ENCODE assay signal across 2 cellular contexts in genomic region chr19:33303791-33304759, GRCh38.
TF ChIP-seq lines count a peak whose summit lies in the region.

No MANE protein-coding gene starts in this region.

TF ChIP-seq in HEK293, 187 proteins besides CTCF, POLR2A, EP300 and RAD21 (continued from another document):
- TF ChIP-seq OVOL3 (tag by site-specific recombination; IDR thresholded peaks at IDR 0.05) (no peak), ZNF146 (tag by site-specific recombination; IDR thresholded peaks at IDR 0.05) (no peak), GLIS1 (tag by site-specific recombination; IDR thresholded peaks at IDR 0.05) (no peak), ZBTB26 (tag by site-specific recombination; optimal IDR thresholded peaks at IDR 0.05) (no peak), ZNF513 (tag by site-specific recombination; IDR thresholded peaks at IDR 0.05) (no peak), ZFHX2 (tag by site-specific recombination; conservative IDR thresholded peaks at IDR 0.05) (peak; percentile 61; the same call in 1 of the 2 replicates), ZNF324 (tag by site-specific recombination; IDR thresholded peaks at IDR 0.05) (no peak), ZNF785 (tag by site-specific recombination; IDR thresholded peaks at IDR 0.05) (no peak), ZNF549 (tag by site-specific recombination; IDR thresholded peaks at IDR 0.05) (no peak)
- TF ChIP-seq, protein P1, sequence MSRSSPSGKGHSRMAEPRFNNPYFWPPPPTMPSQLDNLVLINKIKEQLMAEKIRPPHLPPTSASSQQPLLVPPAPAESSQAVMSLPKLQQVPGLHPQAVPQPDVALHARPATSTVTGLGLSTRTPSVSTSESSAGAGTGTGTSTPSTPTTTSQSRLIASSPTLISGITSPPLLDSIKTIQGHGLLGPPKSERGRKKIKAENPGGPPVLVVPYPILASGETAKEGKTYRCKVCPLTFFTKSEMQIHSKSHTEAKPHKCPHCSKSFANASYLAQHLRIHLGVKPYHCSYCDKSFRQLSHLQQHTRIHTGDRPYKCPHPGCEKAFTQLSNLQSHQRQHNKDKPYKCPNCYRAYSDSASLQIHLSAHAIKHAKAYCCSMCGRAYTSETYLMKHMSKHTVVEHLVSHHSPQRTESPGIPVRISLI (tag by site-specific recombination; IDR thresholded peaks at IDR 0.05) = no peak

TF ChIP-seq in HepG2, 621 proteins besides CTCF, POLR2A, EP300 and RAD21 (continued from another document):
- no peak for TF ChIP-seq ZBTB26 (CRISPR knock-in tag; IDR thresholded peaks at IDR 0.05; ENCODE audit: borderline replicate concordance)
- TF ChIP-seq ZNF329 (CRISPR knock-in tag; IDR thresholded peaks at IDR 0.05; ENCODE audit: low read depth) = 0 out of 2 replicates have a peak, but pooled peaks have one; percentile 16
- peak; percentile 19 for TF ChIP-seq HNRNPLL (IDR thresholded peaks at IDR 0.05; ENCODE audit: low read depth, low read length, poor library complexity, severe bottlenecking)
- TF ChIP-seq KMT2A (CRISPR knock-in tag; IDR thresholded peaks at IDR 0.05) = no peak
- no peak for TF ChIP-seq YY1 (IDR thresholded peaks at IDR 0.05; ENCODE audit: insufficient read depth, insufficient replicate concordance, low read depth, low read length)
- no peak for TF ChIP-seq ZNF75D (CRISPR knock-in tag; IDR thresholded peaks at IDR 0.05; ENCODE audit: borderline replicate concordance)
- TF ChIP-seq RBAK (CRISPR knock-in tag; IDR thresholded peaks at IDR 0.05) = no peak
- TF ChIP-seq, protein P2, sequence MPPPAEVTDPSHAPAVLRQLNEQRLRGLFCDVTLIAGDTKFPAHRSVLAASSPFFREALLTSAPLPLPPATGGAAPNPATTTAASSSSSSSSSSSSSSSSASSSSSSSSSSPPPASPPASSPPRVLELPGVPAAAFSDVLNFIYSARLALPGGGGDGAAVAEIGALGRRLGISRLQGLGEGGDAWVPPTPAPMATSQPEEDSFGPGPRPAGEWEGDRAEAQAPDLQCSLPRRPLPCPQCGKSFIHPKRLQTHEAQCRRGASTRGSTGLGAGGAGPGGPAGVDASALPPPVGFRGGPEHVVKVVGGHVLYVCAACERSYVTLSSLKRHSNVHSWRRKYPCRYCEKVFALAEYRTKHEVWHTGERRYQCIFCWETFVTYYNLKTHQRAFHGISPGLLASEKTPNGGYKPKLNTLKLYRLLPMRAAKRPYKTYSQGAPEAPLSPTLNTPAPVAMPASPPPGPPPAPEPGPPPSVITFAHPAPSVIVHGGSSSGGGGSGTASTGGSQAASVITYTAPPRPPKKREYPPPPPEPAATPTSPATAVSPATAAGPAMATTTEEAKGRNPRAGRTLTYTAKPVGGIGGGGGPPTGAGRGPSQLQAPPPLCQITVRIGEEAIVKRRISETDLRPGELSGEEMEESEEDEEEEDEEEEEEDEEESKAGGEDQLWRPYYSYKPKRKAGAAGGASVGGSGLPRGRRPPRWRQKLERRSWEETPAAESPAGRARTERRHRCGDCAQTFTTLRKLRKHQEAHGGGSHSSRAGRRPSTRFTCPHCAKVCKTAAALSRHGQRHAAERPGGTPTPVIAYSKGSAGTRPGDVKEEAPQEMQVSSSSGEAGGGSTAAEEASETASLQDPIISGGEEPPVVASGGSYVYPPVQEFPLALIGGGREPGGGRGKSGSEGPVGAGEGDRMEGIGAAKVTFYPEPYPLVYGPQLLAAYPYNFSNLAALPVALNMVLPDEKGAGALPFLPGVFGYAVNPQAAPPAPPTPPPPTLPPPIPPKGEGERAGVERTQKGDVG (CRISPR knock-in tag; IDR thresholded peaks at IDR 0.05; ENCODE audit: borderline replicate concordance) = peak; percentile 67; the same call in 1 of the 2 replicates
- TF ChIP-seq, protein P3, sequence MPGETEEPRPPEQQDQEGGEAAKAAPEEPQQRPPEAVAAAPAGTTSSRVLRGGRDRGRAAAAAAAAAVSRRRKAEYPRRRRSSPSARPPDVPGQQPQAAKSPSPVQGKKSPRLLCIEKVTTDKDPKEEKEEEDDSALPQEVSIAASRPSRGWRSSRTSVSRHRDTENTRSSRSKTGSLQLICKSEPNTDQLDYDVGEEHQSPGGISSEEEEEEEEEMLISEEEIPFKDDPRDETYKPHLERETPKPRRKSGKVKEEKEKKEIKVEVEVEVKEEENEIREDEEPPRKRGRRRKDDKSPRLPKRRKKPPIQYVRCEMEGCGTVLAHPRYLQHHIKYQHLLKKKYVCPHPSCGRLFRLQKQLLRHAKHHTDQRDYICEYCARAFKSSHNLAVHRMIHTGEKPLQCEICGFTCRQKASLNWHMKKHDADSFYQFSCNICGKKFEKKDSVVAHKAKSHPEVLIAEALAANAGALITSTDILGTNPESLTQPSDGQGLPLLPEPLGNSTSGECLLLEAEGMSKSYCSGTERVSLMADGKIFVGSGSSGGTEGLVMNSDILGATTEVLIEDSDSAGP (CRISPR knock-in tag; IDR thresholded peaks at IDR 0.05; ENCODE audit: borderline replicate concordance) = no peak
- no peak for TF ChIP-seq ZSCAN25 (CRISPR knock-in tag; IDR thresholded peaks at IDR 0.05)
- TF ChIP-seq TRIM24 (CRISPR knock-in tag; IDR thresholded peaks at IDR 0.05) = no peak
- TF ChIP-seq, protein P4, sequence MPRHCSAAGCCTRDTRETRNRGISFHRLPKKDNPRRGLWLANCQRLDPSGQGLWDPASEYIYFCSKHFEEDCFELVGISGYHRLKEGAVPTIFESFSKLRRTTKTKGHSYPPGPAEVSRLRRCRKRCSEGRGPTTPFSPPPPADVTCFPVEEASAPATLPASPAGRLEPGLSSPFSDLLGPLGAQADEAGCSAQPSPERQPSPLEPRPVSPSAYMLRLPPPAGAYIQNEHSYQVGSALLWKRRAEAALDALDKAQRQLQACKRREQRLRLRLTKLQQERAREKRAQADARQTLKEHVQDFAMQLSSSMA (CRISPR knock-in tag; IDR thresholded peaks at IDR 0.05) = no peak
- TF ChIP-seq, protein P5, sequence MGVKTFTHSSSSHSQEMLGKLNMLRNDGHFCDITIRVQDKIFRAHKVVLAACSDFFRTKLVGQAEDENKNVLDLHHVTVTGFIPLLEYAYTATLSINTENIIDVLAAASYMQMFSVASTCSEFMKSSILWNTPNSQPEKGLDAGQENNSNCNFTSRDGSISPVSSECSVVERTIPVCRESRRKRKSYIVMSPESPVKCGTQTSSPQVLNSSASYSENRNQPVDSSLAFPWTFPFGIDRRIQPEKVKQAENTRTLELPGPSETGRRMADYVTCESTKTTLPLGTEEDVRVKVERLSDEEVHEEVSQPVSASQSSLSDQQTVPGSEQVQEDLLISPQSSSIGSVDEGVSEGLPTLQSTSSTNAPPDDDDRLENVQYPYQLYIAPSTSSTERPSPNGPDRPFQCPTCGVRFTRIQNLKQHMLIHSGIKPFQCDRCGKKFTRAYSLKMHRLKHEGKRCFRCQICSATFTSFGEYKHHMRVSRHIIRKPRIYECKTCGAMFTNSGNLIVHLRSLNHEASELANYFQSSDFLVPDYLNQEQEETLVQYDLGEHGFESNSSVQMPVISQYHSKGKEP (CRISPR knock-in tag; IDR thresholded peaks at IDR 0.05) = no peak
- TF ChIP-seq ZBTB38 (CRISPR knock-in tag; IDR thresholded peaks at IDR 0.05) = peak; percentile 70
- TF ChIP-seq FOSL2 (CRISPR knock-in tag; IDR thresholded peaks at IDR 0.05) = no peak
- 0 out of 2 replicates have a peak, but pooled peaks have one; percentile 5 for TF ChIP-seq ZNF788 (CRISPR knock-in tag; IDR thresholded peaks at IDR 0.05; ENCODE audit: borderline replicate concordance)
